ENCODE assay signal across 23 cellular contexts in the genomic region with DNA sequence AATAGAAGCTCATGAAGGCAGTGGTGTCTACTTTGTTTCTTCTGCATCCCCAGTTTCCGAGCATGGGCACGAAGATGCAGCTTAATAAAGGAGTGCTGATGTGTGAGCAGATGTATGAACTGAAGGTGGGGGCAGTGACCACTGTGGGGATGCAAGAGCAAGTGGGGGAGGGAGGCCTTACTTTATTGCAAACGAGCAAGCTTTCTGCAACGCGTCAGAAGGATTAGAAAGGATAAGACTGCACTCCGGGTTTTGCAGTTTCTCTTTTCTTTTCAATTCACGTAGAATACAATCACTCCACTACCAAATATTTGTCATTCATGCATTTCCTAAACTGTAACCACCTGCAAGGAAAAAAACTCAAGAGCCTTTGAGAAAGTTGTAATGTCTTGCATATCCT. TPM values are rescaled to one million over a fixed set of nuclear protein-coding genes. Genes with fewer than 3 reads are reported as not detected.
"Had no signal": no experiment of that assay in that cellular context is flagged by ENCODE, and none has a peak within 500 bp of the region (broad histone marks: within the 10 kb centered on the region; RNA-seq: fewer than 3 reads in every experiment).

No MANE protein-coding gene starts in this region.

- DNase-seq: activated CD4-positive, alpha-beta T cell treated with anti-CD3 and anti-CD28 coated beads for 4 hours; activated CD8-positive, alpha-beta memory T cell treated with anti-CD3 and anti-CD28 coated beads, Interleukin-2, amount 50 U/mL, for 4 hours; activated CD8-positive, alpha-beta T cell treated with anti-CD3 and anti-CD28 coated beads for 36 hours; amygdala; brain microvascular endothelial cell; cerebellar nuclear complex; NCI-H1048; NCI-H146; NCI-H187 treated with DMSO at 0.1 percent for 48 hours; NCI-H2171; NCI-H2227 treated with DMSO at 0.1 percent for 48 hours; NCI-H446 treated with DMSO at 0.1 percent for 48 hours; NCI-H524 treated with DMSO at 0.1 percent for 48 hours; NCI-H748 treated with DMSO at 0.1 percent for 48 hours; NK-92 treated with Interleukin-12 subunit alpha and Interleukin-12 subunit beta, amount 100 ng/mL, for 24 hours; PC-3; SIG-M5; T-cell had no signal

- H3K27ac ChIP-seq: brain microvascular endothelial cell, cardiac muscle cell had no signal

- H3K4me3 ChIP-seq: cardiac muscle cell had no signal

- H3K4me3 Mint-ChIP-seq: activated CD8-positive, alpha-beta T cell treated with anti-CD3 and anti-CD28 coated beads for 36 hours; activated naive CD4-positive, alpha-beta T cell treated with anti-CD3 and anti-CD28 coated beads, Interleukin-2, amount 50 U/mL, for 24 hours; T-cell had no signal

- H3K36me3 Mint-ChIP-seq: activated naive CD4-positive, alpha-beta T cell treated with anti-CD3 and anti-CD28 coated beads, Interleukin-2, amount 50 U/mL, for 24 hours; T-cell had no signal

- ATAC-seq: activated CD4-positive, CD25-positive, alpha-beta regulatory T cell treated with anti-CD3 and anti-CD28 coated beads, Interleukin-2, amount 50 U/mL, for 24 hours; activated CD8-positive, alpha-beta T cell treated with anti-CD3 and anti-CD28 coated beads for 36 hours; PC-3; T-cell had no signal

- H3K4me1 Mint-ChIP-seq: activated naive CD4-positive, alpha-beta T cell treated with anti-CD3 and anti-CD28 coated beads, Interleukin-2, amount 50 U/mL, for 24 hours had no signal

- H3K36me3 ChIP-seq: brain microvascular endothelial cell, cardiac muscle cell had no signal

- H3K27me3 ChIP-seq: brain microvascular endothelial cell, cardiac muscle cell had no signal

- H3K9me3 Mint-ChIP-seq: activated CD8-positive, alpha-beta T cell treated with anti-CD3 and anti-CD28 coated beads for 36 hours; activated naive CD4-positive, alpha-beta T cell treated with anti-CD3 and anti-CD28 coated beads, Interleukin-2, amount 50 U/mL, for 24 hours; T-cell had no signal

- H3K27ac Mint-ChIP-seq: activated CD8-positive, alpha-beta T cell treated with anti-CD3 and anti-CD28 coated beads for 36 hours; activated naive CD4-positive, alpha-beta T cell treated with anti-CD3 and anti-CD28 coated beads, Interleukin-2, amount 50 U/mL, for 24 hours; T-cell had no signal

RNA-seq across cellular contexts. Expression of gene OR2C3, which starts 4.3 kb away (rescaled TPM):
- total RNA-seq: astrocyte, cardiac muscle cell, PC-3, T-cell had no signal
- polyA plus RNA-seq: cardiac muscle cell had no signal

RNA-seq across cellular contexts. Expression of gene GCSAML, which starts 8.4 kb away (rescaled TPM):
- total RNA-seq: cardiac muscle cell, PC-3 had no signal
- polyA plus RNA-seq: cardiac muscle cell had no signal

RNA-seq across cellular contexts. Expression of gene OR2G2, which starts 47.6 kb away (rescaled TPM):
- total RNA-seq: activated CD8-positive, alpha-beta T cell treated with anti-CD3 and anti-CD28 coated beads for 36 hours; astrocyte; cardiac muscle cell; PC-3; T-cell; T-helper 2 cell treated with Interferon-gamma antibody and Interleukin-4, amounts not matched to agents 100 ng/mL and 5 ng/mL, for 36 hours had no signal
- polyA plus RNA-seq: cardiac muscle cell had no signal
